9 cellular contexts compared by ENCODE assay signal in genomic region chr17:40313660-40314556, GRCh38. TPM values are rescaled to one million over a fixed set of nuclear protein-coding genes. Genes with fewer than 3 reads are reported as not detected.
A peak's percentile ranks its signal among the peaks of the same experiment; 100 is the strongest.
DNase-seq lines count a peak whose midpoint lies in the region; ATAC-seq, FAIRE-seq and TF ChIP-seq lines count a peak whose summit lies in the region.
"Had no signal": no experiment of that assay in that cellular context is flagged by ENCODE, and none has a peak within 500 bp of the region (broad histone marks: within the 10 kb centered on the region; RNA-seq: fewer than 3 reads in every experiment).

No MANE protein-coding gene starts in this region.

- H3K4me3 ChIP-seq in heart left ventricle, result no peak overlapping the region
- H3K4me3 ChIP-seq in vagina, result no peak overlapping the region
- H3K4me3 ChIP-seq in testis, result no peak overlapping the region
- no peak overlapping the region for H3K4me3 ChIP-seq in effector memory CD4-positive, alpha-beta T cell (ENCODE audit: insufficient read depth, low read depth, low read length, poor library complexity, severe bottlenecking)

- H3K36me3 ChIP-seq in heart left ventricle, result no peaks in the 10 kb centered on the region
- no peaks in the 10 kb centered on the region for H3K36me3 ChIP-seq in vagina
- no peaks in the 10 kb centered on the region for H3K36me3 ChIP-seq in testis (ENCODE audit: low read depth, missing control alignments)
- H3K36me3 ChIP-seq in effector memory CD4-positive, alpha-beta T cell (ENCODE audit: control insufficient read depth, insufficient read depth, low read length), result no peaks in the 10 kb centered on the region

- H3K27me3 ChIP-seq in heart left ventricle (no peaks in the 10 kb centered on the region), vagina (no peaks in the 10 kb centered on the region), testis (no peaks in the 10 kb centered on the region)
- no peaks in the 10 kb centered on the region for H3K27me3 ChIP-seq in effector memory CD4-positive, alpha-beta T cell (replicated peaks; ENCODE audit: control insufficient read depth, insufficient read depth, low read length, poor library complexity, severe bottlenecking)

- no peak for ATAC-seq in heart left ventricle
- ATAC-seq in left ventricle myocardium superior, result no peak

- H3K27ac ChIP-seq in heart left ventricle, result peak overlapping the region in 11 of 12 donors; percentile 75 to 99 (median 91)
- H3K27ac ChIP-seq in vagina, result peak overlapping the region; percentile 1
- H3K27ac ChIP-seq in testis, result no peak overlapping the region
- no peak overlapping the region for H3K27ac ChIP-seq in effector memory CD4-positive, alpha-beta T cell (ENCODE audit: insufficient read depth, low read length, poor library complexity, severe bottlenecking)

- WGBS in heart left ventricle, 4 donors, result 65 to 77% (median 71%) methylated on average over 7 of the region's 7 CpGs
- WGBS in testis, 2 donors, result 82 to 88% methylated on average over 6 to 7 of the region's 7 CpGs

- intact Hi-C loops in heart left ventricle (cut with DNase I) (loop anchor here in 1 of 10 donors (10.0 kb wide), 1 partner anchor 649 kb away; the partner anchor contains the start of genes PNMT and TCAP), left ventricle myocardium superior (cut with micrococcal nuclease) (no loop called here), vagina (cut with DNase I) (no loop called here), testis (cut with DNase I; ENCODE audit: low total_unique reads) (no loop called here)

- H3K9me3 ChIP-seq in heart left ventricle (no peaks in the 10 kb centered on the region), vagina (no peaks in the 10 kb centered on the region), testis (no peaks in the 10 kb centered on the region)
- H3K9me3 ChIP-seq in effector memory CD4-positive, alpha-beta T cell (ENCODE audit: control insufficient read depth, low read length), result no peaks in the 10 kb centered on the region

- H3K4me1 ChIP-seq in heart left ventricle (peaks cover 31 to 96% (median 88%) of the 10 kb centered on the region in 12 donors), vagina (peaks cover 94% of the 10 kb centered on the region), testis (peaks cover 61% of the 10 kb centered on the region)
- peaks cover 63% of the 10 kb centered on the region for H3K4me1 ChIP-seq in effector memory CD4-positive, alpha-beta T cell (ENCODE audit: control insufficient read depth, insufficient read depth, low read length, poor library complexity, severe bottlenecking)

- no peak for FAIRE-seq in GM12891 (lab: Jason Lieb, UNC)

- DNase-seq in heart left ventricle (peak in 1 of 5 donors; percentile 25), left ventricle myocardium superior (no peak), SHP77 treated with DMSO at 0.1 percent for 48 hours (lab: John Stamatoyannopoulos, UW) (peak; percentile 57), left kidney (ENCODE audit: low read depth, low spot score) (peak; percentile 83), vagina (ENCODE audit: extremely low spot score in 2 of 2) (no peak), testis (no peak), GM12891 (ENCODE audit: insufficient read length, low spot score) (no peak)
- DNase-seq in effector memory CD4-positive, alpha-beta T cell, result no peak
- DNase-seq: NCI-H526 treated with DMSO at 0.1 percent for 48 hours had no signal

- TF ChIP-seq POLR2A in heart left ventricle (IDR thresholded peaks at IDR 0.05) (no peak), vagina (IDR thresholded peaks at IDR 0.05) (no peak), testis (IDR thresholded peaks at IDR 0.05) (no peak), GM12891 (IDR thresholded peaks at IDR 0.05; ENCODE audit: low read depth, low read length) (no peak)

- no peak for TF ChIP-seq CTCF in heart left ventricle (IDR thresholded peaks at IDR 0.05)
- TF ChIP-seq CTCF in vagina (IDR thresholded peaks at IDR 0.05), result no peak
- no peak for TF ChIP-seq CTCF in testis (IDR thresholded peaks at IDR 0.05)

TF ChIP-seq in GM12891, 5 proteins besides CTCF, POLR2A, EP300 and RAD21:
- TF ChIP-seq SPI1 (IDR thresholded peaks at IDR 0.05; ENCODE audit: low read depth, low read length) (no peak), TAF1 (IDR thresholded peaks at IDR 0.05; ENCODE audit: low read depth, low read length) (no peak), POLR2AphosphoS5 (IDR thresholded peaks at IDR 0.05; ENCODE audit: low read depth, low read length) (no peak), POU2F2 (IDR thresholded peaks at IDR 0.05; ENCODE audit: low read depth, low read length) (no peak), PAX5 (IDR thresholded peaks at IDR 0.05; ENCODE audit: insufficient read depth, low read length, severe bottlenecking) (no peak)
TF ChIP-seq in GM12891: peak in this region for 0.

RNA-seq across cellular contexts. Expression of gene RARA, which starts 4.9 kb away (rescaled TPM):
- total RNA-seq in heart left ventricle, result 10 to 100 TPM; 14.1 to 41.4 (median 19.4) TPM
- 10 to 100 TPM; 15.5 to 22.0 TPM for polyA plus RNA-seq in heart left ventricle
- 18.6 TPM for total RNA-seq in left ventricle myocardium superior
- 58.9 TPM for total RNA-seq in vagina
- total RNA-seq in testis, result 10 to 100 TPM; 65.5 to 66.0 TPM
- polyA plus RNA-seq in testis (ENCODE audit: insufficient read depth, low read depth, low replicate concordance), result 49.8 TPM
- polyA plus RNA-seq in GM12891 (2012; ENCODE audit: low read depth, missing spikeins), result 24.8 TPM

RNA-seq across cellular contexts. Expression of gene CDC6, which starts 26.2 kb away (rescaled TPM):
- 1 to 10 TPM in 2 of 9 donors, under 1 TPM in 7; 0.07 to 9.8 (median 0.69) TPM for total RNA-seq in heart left ventricle
- 1 to 10 TPM in 1 of 2 donors, under 1 TPM in 1; 0.34 to 2.8 TPM for polyA plus RNA-seq in heart left ventricle
- total RNA-seq in left ventricle myocardium superior, result 0.99 TPM
- 3.7 TPM for total RNA-seq in vagina
- 10 to 100 TPM; 12.4 to 22.8 TPM for total RNA-seq in testis
- 14.7 TPM for polyA plus RNA-seq in testis (ENCODE audit: insufficient read depth, low read depth, low replicate concordance)
- polyA plus RNA-seq in GM12891 (2012; ENCODE audit: low read depth, missing spikeins), result 21.1 TPM

RNA-seq across cellular contexts. Expression of gene GJD3, which starts 50.6 kb away (rescaled TPM):
- total RNA-seq in heart left ventricle, result 1 to 10 TPM; 1.2 to 8.7 (median 2.2) TPM
- polyA plus RNA-seq in heart left ventricle, result under 1 TPM; 0.30 to 0.35 TPM
- total RNA-seq in left ventricle myocardium superior, result 1.2 TPM
- 12.0 TPM for total RNA-seq in vagina
- 1 to 10 TPM; 2.1 to 2.6 TPM for total RNA-seq in testis
- not detected for polyA plus RNA-seq in testis (ENCODE audit: insufficient read depth, low read depth, low replicate concordance)
- 0.21 TPM for polyA plus RNA-seq in GM12891 (2012; ENCODE audit: low read depth, missing spikeins)

Comparison
In these comparisons a context has a peak if more than half of its experiments do, and no peak if none do; other contexts are left out.
1. DNase-seq: peak in SHP77 treated with DMSO at 0.1 percent for 48 hours (single experiment) and left kidney (single experiment); none in left ventricle myocardium superior (single experiment), vagina (0 of 2), testis (single experiment), effector memory CD4-positive, alpha-beta T cell (0 of 3) and GM12891 (single experiment).
2. H3K27ac ChIP-seq: peak in heart left ventricle (11 of 12) and vagina (single experiment); none in testis (0 of 2) and effector memory CD4-positive, alpha-beta T cell (single experiment).